Comparison of ENCODE assay signal across 23 cellular contexts in the genomic region with DNA sequence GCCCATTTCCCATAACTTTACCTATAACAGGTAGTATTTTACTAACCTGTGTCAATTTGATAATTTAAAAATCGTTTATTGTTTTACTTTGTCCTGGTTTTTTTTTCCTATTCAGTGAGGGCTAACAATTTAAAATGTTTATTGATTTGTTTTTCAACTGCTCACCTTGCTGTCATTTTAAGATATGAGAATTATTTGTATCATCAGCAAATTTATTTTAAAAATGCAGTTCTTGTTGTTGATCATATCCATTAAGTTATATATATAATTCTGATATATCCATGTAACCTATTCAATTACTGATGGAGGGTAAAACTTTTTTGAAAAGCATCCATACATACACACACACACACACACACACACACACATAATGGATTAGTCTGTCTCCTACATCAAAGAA.
"Had no signal": no experiment of that assay in that cellular context is flagged by ENCODE, and none has a peak within 500 bp of the region (broad histone marks: within the 10 kb centered on the region; RNA-seq: fewer than 3 reads in every experiment).

No MANE protein-coding gene starts in this region.

- H3K27me3 Mint-ChIP-seq: activated CD4-positive, alpha-beta memory T cell treated with anti-CD3 and anti-CD28 coated beads, Interleukin-2, amount 10 ng/mL, durations not matched to agents 7 days and 5 days; activated CD8-positive, alpha-beta memory T cell treated with anti-CD3 and anti-CD28 coated beads, Interleukin-2, amount 10 ng/mL, durations not matched to agents 7 days and 5 days; activated T-helper 17 cell treated with anti-CD3 and anti-CD28 coated beads, Interleukin-2, amount 50 U/mL, for 72 hours; central memory CD8-positive, alpha-beta T cell had no signal

- H3K27ac Mint-ChIP-seq: activated CD4-positive, alpha-beta memory T cell treated with anti-CD3 and anti-CD28 coated beads, Interleukin-2, amount 10 ng/mL, durations not matched to agents 7 days and 5 days; activated CD8-positive, alpha-beta memory T cell treated with anti-CD3 and anti-CD28 coated beads, Interleukin-2, amount 10 ng/mL, durations not matched to agents 7 days and 5 days; nephron; T-helper 2 cell treated with Interferon-gamma antibody and Interleukin-4, amounts not matched to agents 5 μg/mL and 100 μg/mL, for 36 hours had no signal

- H3K9me3 ChIP-seq: gastrocnemius medialis, sigmoid colon had no signal

- H3K4me1 ChIP-seq: parathyroid adenoma had no signal

- H3K4me3 ChIP-seq: sigmoid colon, spleen, tibial artery had no signal

- H3K4me3 Mint-ChIP-seq: activated CD4-positive, alpha-beta memory T cell treated with anti-CD3 and anti-CD28 coated beads, Interleukin-2, amount 10 ng/mL, durations not matched to agents 7 days and 5 days; activated CD8-positive, alpha-beta memory T cell treated with anti-CD3 and anti-CD28 coated beads, Interleukin-2, amount 10 ng/mL, durations not matched to agents 7 days and 5 days; central memory CD8-positive, alpha-beta T cell; nephron; T-helper 2 cell treated with Interferon-gamma antibody and Interleukin-4, amounts not matched to agents 5 μg/mL and 100 μg/mL, for 36 hours had no signal

- H3K36me3 ChIP-seq: brain microvascular endothelial cell, gastrocnemius medialis, sigmoid colon, spleen, tibial artery had no signal

- H3K27ac ChIP-seq: brain microvascular endothelial cell, parathyroid adenoma, sigmoid colon had no signal

- DNase-seq: activated CD4-positive, alpha-beta memory T cell treated with anti-CD3 and anti-CD28 coated beads, Interleukin-2, amount 10 ng/mL, durations not matched to agents 7 days and 5 days; activated CD4-positive, alpha-beta T cell treated with anti-CD3 and anti-CD28 coated beads for 48 hours; activated CD8-positive, alpha-beta memory T cell treated with anti-CD3 and anti-CD28 coated beads, Interleukin-2, amount 10 ng/mL, durations not matched to agents 7 days and 5 days; activated naive CD4-positive, alpha-beta T cell treated with Interleukin-2 at 50 U/mL for 16 hours; anterior cingulate cortex; brain microvascular endothelial cell; cortex of kidney; effector CD4-positive, alpha-beta T cell; gastrocnemius medialis; head of caudate nucleus; left ventricle myocardium superior; mesenchymal stem cell; sigmoid colon; spleen; stimulated activated naive CD4-positive, alpha-beta T cell; tibial artery had no signal

- H3K27me3 ChIP-seq: brain microvascular endothelial cell, gastrocnemius medialis, sigmoid colon, spleen, tibial artery had no signal

- ATAC-seq: activated CD8-positive, alpha-beta memory T cell treated with anti-CD3 and anti-CD28 coated beads, Interleukin-2, amount 10 ng/mL, durations not matched to agents 7 days and 5 days; activated T-helper 17 cell treated with anti-CD3 and anti-CD28 coated beads, Interleukin-2, amount 50 U/mL, for 72 hours; esophagus mucosa; gastrocnemius medialis; left ventricle myocardium superior; WTC11 had no signal

- H3K9ac ChIP-seq: parathyroid adenoma had no signal

- H2AFZ ChIP-seq: parathyroid adenoma had no signal
